Comparison of ENCODE assay signal across 36 cellular contexts in the genomic region with DNA sequence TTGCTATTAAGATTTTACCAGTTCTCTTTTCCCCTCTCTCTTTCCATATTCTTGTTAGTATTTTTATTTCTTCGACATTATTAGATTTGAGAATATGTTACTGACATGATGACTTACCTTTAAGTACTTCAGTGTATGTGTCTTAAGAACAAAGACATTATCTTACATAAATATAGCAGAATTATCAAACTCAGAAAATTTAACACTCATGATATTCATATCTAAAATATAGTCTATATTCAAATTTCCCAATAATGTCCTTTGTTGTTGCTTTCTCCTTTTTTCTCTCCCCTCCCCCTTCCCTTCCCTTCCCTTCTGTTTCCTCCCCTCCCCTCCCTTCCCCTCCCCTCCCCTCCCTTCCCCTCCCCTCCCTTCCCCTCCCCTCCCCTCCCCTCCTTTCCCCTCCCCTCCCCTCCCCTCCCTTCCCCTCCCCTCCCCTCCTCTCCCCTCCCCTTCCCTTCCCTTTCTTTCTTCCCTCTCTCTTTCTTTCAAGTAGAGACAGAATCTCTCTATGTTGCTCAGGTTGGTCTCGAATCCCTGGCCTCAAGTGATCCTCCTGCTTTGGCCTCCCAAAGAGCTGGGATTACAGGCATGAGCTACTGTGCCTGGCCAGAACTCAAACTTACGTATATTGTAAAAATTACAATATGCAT. TPM values are rescaled to one million over a fixed set of nuclear protein-coding genes. Genes with fewer than 3 reads are reported as not detected.
A peak's percentile ranks its signal among the peaks of the same experiment; 100 is the strongest.
DNase-seq lines count a peak whose midpoint lies in the region; ATAC-seq, FAIRE-seq and TF ChIP-seq lines count a peak whose summit lies in the region.
"Had no signal": no experiment of that assay in that cellular context is flagged by ENCODE, and none has a peak within 500 bp of the region (broad histone marks: within the 10 kb centered on the region; RNA-seq: fewer than 3 reads in every experiment).

No MANE protein-coding gene starts in this region.

- H3K79me2 ChIP-seq in HepG2 (ENCODE audit: insufficient read depth, low read length) (no peaks in the 10 kb centered on the region), K562 (ENCODE audit: control insufficient read depth, insufficient read depth, low read length) (no peaks in the 10 kb centered on the region)

- no peaks in the 10 kb centered on the region for H3K9me3 ChIP-seq in HepG2 (ENCODE audit: low read length)
- no peaks in the 10 kb centered on the region for H3K9me3 ChIP-seq in right lobe of liver
- no peaks in the 10 kb centered on the region for H3K9me3 ChIP-seq in K562 (replicated peaks; ENCODE audit: control insufficient read depth, insufficient read depth, low read depth, low read length)
- H3K9me3 ChIP-seq: A549, BE2C, Caco-2 had no signal

- H4K20me1 ChIP-seq in HepG2 (ENCODE audit: insufficient read depth, low read length) (no peaks in the 10 kb centered on the region; the same call in 1 of the 2 replicates), K562 (replicated peaks; ENCODE audit: control insufficient read depth, insufficient read depth, low read length) (no peaks in the 10 kb centered on the region)
- H4K20me1 ChIP-seq: BLaER1; BLaER1 treated with 17β-estradiol and CSF1 and Interleukin-3, amounts not matched to agents 10 nM and 100 nM had no signal

- TF ChIP-seq EP300 in HepG2 (IDR thresholded peaks at IDR 0.05; ENCODE audit: low read depth in 2 of 2, low read length in 2 of 2) (no peak), HepG2 (CRISPR knock-in tag; IDR thresholded peaks at IDR 0.05; ENCODE audit: borderline replicate concordance) (no peak), K562 (IDR thresholded peaks at IDR 0.05; ENCODE audit: low read length) (no peak)

- H3K9ac ChIP-seq in HepG2 (ENCODE audit: insufficient read depth, low read depth, low read length) (no peak overlapping the region), K562 (ENCODE audit: insufficient read depth in 1 of 2, low read depth in 2 of 2, low read length in 2 of 2) (no peak overlapping the region)
- H3K9ac ChIP-seq: BLaER1; BLaER1 treated with 17β-estradiol and CSF1 and Interleukin-3, amounts not matched to agents 10 nM and 100 nM had no signal

- peak; percentile 38 for DNase-seq in activated CD4-positive, alpha-beta T cell treated with anti-CD3 and anti-CD28 coated beads, Interleukin-2, amount 10 ng/mL, durations not matched to agents 24 days and 14 days
- no peak for DNase-seq in activated CD4-positive, alpha-beta T cell treated with anti-CD3 and anti-CD28 coated beads for 4 hours
- DNase-seq in activated naive CD4-positive, alpha-beta T cell treated with Interleukin-2 at 50 U/mL for 16 hours: no peak
- DNase-seq in HepG2 (ENCODE audit: low spot score) (no peak), right lobe of liver (no peak), K562 (ENCODE audit: extremely low read depth in 1 of 4, low spot score in 3 of 4) (no peak), NCI-H526 treated with DMSO at 0.1 percent for 48 hours (lab: John Stamatoyannopoulos, UW) (no peak)
- DNase-seq: 8988T; ACHN; AML-193; BE2C; C1 segment of cervical spinal cord; Caco-2; Calu3; CD4-positive, alpha-beta memory T cell; CD4-positive, alpha-beta T cell; CD4-positive, CD25-positive, alpha-beta regulatory T cell; CD8-positive, alpha-beta memory T cell; CD8-positive, alpha-beta T cell; COR-L47; DMS 273 treated with DMSO at 0.1 percent for 48 hours; DMS153; DMS53; DMS79; DMS79 treated with DMSO at 0.1 percent for 48 hours; DND-41; EL had no signal

- H3K27me3 Mint-ChIP-seq in activated CD4-positive, alpha-beta T cell treated with anti-CD3 and anti-CD28 coated beads, Interleukin-2, amount 10 ng/mL, durations not matched to agents 24 days and 14 days: peaks cover 26% of the 10 kb centered on the region
- H3K27me3 Mint-ChIP-seq in activated naive CD4-positive, alpha-beta T cell treated with anti-CD3 and anti-CD28 coated beads, Interleukin-2, amount 50 U/mL, for 24 hours: peaks cover 4% of the 10 kb centered on the region
- H3K27me3 Mint-ChIP-seq: B cell; CD4-positive, alpha-beta T cell had no signal

- H3K4me1 ChIP-seq in HepG2 (ENCODE audit: insufficient read depth, low read length) (no peaks in the 10 kb centered on the region), right lobe of liver (no peaks in the 10 kb centered on the region), K562 (replicated peaks in 1 of 2; ENCODE audit: control insufficient read depth in 2 of 2, insufficient read depth in 2 of 2, low read length in 2 of 2) (peaks cover 0 to 12% of the 10 kb centered on the region in 2 experiments; a peak in 4 of 5 replicates)
- H3K4me1 ChIP-seq: A549, BE2C, Caco-2 had no signal

- no peak for TF ChIP-seq POLR2A in HepG2 (IDR thresholded peaks at IDR 0.05; ENCODE audit: insufficient read depth in 1 of 2, low read depth in 2 of 2, low read length in 2 of 2)
- TF ChIP-seq POLR2A in right lobe of liver (IDR thresholded peaks at IDR 0.05): no peak
- no peak for TF ChIP-seq POLR2A in K562 (conservative IDR thresholded peaks at IDR 0.05)

- in situ Hi-C loops in HepG2 (cut with HindIII; ENCODE audit: extremely low pct_ligation_motif_present, low pct_unique_long_range_greater_than_20kb): no loop called here
- in situ Hi-C loops in K562 (cut with MboI): no loop called here

- BruUV-seq in HepG2 (replicated peaks; lab: Mats Ljungman, UMichigan) (no TSS peak), K562 (replicated peaks; lab: Mats Ljungman, UMichigan) (no TSS peak)

- no peak for TF ChIP-seq RAD21 in HepG2 (CRISPR knock-in tag; IDR thresholded peaks at IDR 0.05)
- no peak for TF ChIP-seq RAD21 in K562 (CRISPR knock-in tag; conservative IDR thresholded peaks at IDR 0.05 in 1 of 2, IDR thresholded peaks at IDR 0.05 in 1 of 2)

- no peak for TF ChIP-seq CTCF in HepG2 (CRISPR knock-in tag; IDR thresholded peaks at IDR 0.05)
- no peak for TF ChIP-seq CTCF in right lobe of liver (IDR thresholded peaks at IDR 0.05)
- no peak for TF ChIP-seq CTCF in K562 (IDR thresholded peaks at IDR 0.05 in 2 of 3, conservative IDR thresholded peaks at IDR 0.05 in 1 of 3; ENCODE audit: insufficient read depth in 2 of 3, low read depth in 1 of 3, low read length in 3 of 3)

- H3K36me3 Mint-ChIP-seq in activated CD4-positive, alpha-beta T cell treated with anti-CD3 and anti-CD28 coated beads, Interleukin-2, amount 10 ng/mL, durations not matched to agents 24 days and 14 days (ENCODE audit: low read depth): peaks cover 5% of the 10 kb centered on the region
- peaks cover 4% of the 10 kb centered on the region for H3K36me3 Mint-ChIP-seq in activated naive CD4-positive, alpha-beta T cell treated with anti-CD3 and anti-CD28 coated beads, Interleukin-2, amount 50 U/mL, for 24 hours
- H3K36me3 Mint-ChIP-seq: CD14-positive monocyte; CD4-positive, CD25-positive, alpha-beta regulatory T cell; CD8-positive, alpha-beta T cell had no signal

- H3K27ac Mint-ChIP-seq in activated CD4-positive, alpha-beta T cell treated with anti-CD3 and anti-CD28 coated beads, Interleukin-2, amount 10 ng/mL, durations not matched to agents 24 days and 14 days: no peak overlapping the region
- H3K27ac Mint-ChIP-seq in activated naive CD4-positive, alpha-beta T cell treated with anti-CD3 and anti-CD28 coated beads, Interleukin-2, amount 50 U/mL, for 24 hours: peak overlapping the region; percentile 65
- H3K27ac Mint-ChIP-seq: B cell; CD14-positive monocyte; CD4-positive, alpha-beta T cell; CD8-positive, alpha-beta T cell had no signal

- H3K4me1 Mint-ChIP-seq in activated CD4-positive, alpha-beta T cell treated with anti-CD3 and anti-CD28 coated beads, Interleukin-2, amount 10 ng/mL, durations not matched to agents 24 days and 14 days: peaks cover 10% of the 10 kb centered on the region
- H3K4me1 Mint-ChIP-seq in activated naive CD4-positive, alpha-beta T cell treated with anti-CD3 and anti-CD28 coated beads, Interleukin-2, amount 50 U/mL, for 24 hours: peaks cover 14% of the 10 kb centered on the region

- H3K36me3 ChIP-seq in HepG2 (replicated peaks in 1 of 2; ENCODE audit: control insufficient read depth in 1 of 2, insufficient read depth in 2 of 2, low read length in 2 of 2) (no peaks in the 10 kb centered on the region), right lobe of liver (no peaks in the 10 kb centered on the region), K562 (ENCODE audit: control insufficient read depth, insufficient read depth, low read length) (no peaks in the 10 kb centered on the region)
- H3K36me3 ChIP-seq: BE2C; BLaER1; BLaER1 treated with 17β-estradiol and CSF1 and Interleukin-3, amounts not matched to agents 10 nM and 100 nM had no signal

- H2AFZ ChIP-seq in HepG2 (ENCODE audit: low read length) (no peak overlapping the region), K562 (ENCODE audit: low read depth, low read length) (no peak overlapping the region)

- intact Hi-C loops in activated CD4-positive, alpha-beta T cell treated with anti-CD3 and anti-CD28 coated beads, Interleukin-2, amount 10 ng/mL, durations not matched to agents 24 days and 14 days (cut with micrococcal nuclease): no loop called here
- intact Hi-C loops in HepG2 (cut with micrococcal nuclease; ENCODE audit: unreplicated experiment) (no loop called here), right lobe of liver (cut with DNase I) (no loop called here), K562 (cut with micrococcal nuclease) (no loop called here)

- H3K4me3 Mint-ChIP-seq in activated CD4-positive, alpha-beta T cell treated with anti-CD3 and anti-CD28 coated beads, Interleukin-2, amount 10 ng/mL, durations not matched to agents 24 days and 14 days: no peak overlapping the region
- H3K4me3 Mint-ChIP-seq in activated naive CD4-positive, alpha-beta T cell treated with anti-CD3 and anti-CD28 coated beads, Interleukin-2, amount 50 U/mL, for 24 hours: no peak overlapping the region
- H3K4me3 Mint-ChIP-seq: B cell; CD14-positive monocyte; CD4-positive, alpha-beta memory T cell; CD4-positive, alpha-beta T cell; CD4-positive, CD25-positive, alpha-beta regulatory T cell; CD8-positive, alpha-beta memory T cell; CD8-positive, alpha-beta T cell had no signal

- H3K4me2 ChIP-seq in HepG2 (ENCODE audit: low read depth, low read length) (no peak overlapping the region), K562 (ENCODE audit: insufficient read depth, low read length) (no peak overlapping the region)
- H3K4me2 ChIP-seq: A549; BLaER1; BLaER1 treated with 17β-estradiol and CSF1 and Interleukin-3, amounts not matched to agents 10 nM and 100 nM had no signal

- H3K27ac ChIP-seq in HepG2 (ENCODE audit: extremely low read length, insufficient read depth, low read length): no peak overlapping the region
- no peak overlapping the region for H3K27ac ChIP-seq in right lobe of liver
- H3K27ac ChIP-seq in K562 (ENCODE audit: extremely low read depth, low read depth, low read length): no peak overlapping the region
- H3K27ac ChIP-seq: 22Rv1; A549; BLaER1; BLaER1 treated with 17β-estradiol and CSF1 and Interleukin-3, amounts not matched to agents 10 nM and 100 nM; C4-2B had no signal

- POLR2A ChIA-PET in HepG2 (lab: Yijun Ruan, JAX) (no interaction called here), K562 (lab: Yijun Ruan, JAX) (no interaction called here)

- WGBS in HepG2 (ENCODE audit: low lambda C conversion rate): 25% methylated on average over 3 of the region's 3 CpGs
- WGBS in right lobe of liver (ENCODE audit: insufficient coverage, low coverage, low lambda C conversion rate, missing lambda C conversion rate): 84% methylated on average over 3 of the region's 3 CpGs
- 34% methylated on average over 3 of the region's 3 CpGs for WGBS in K562 (ENCODE audit: insufficient coverage, low coverage, missing lambda C conversion rate)

- no peaks in the 10 kb centered on the region for H3K9me1 ChIP-seq in K562 (ENCODE audit: control insufficient read depth, insufficient read depth, low read length)

- H3K4me3 ChIP-seq in HepG2 (replicated peaks in 1 of 3; ENCODE audit: insufficient read depth in 1 of 3, low read depth in 2 of 3, low read length in 3 of 3): no peak overlapping the region
- H3K4me3 ChIP-seq in right lobe of liver: no peak overlapping the region
- no peak overlapping the region for H3K4me3 ChIP-seq in K562
- H3K4me3 ChIP-seq: A549; BLaER1; BLaER1 treated with 17β-estradiol and CSF1 and Interleukin-3, amounts not matched to agents 10 nM and 100 nM had no signal

- ATAC-seq in HepG2 (no peak), right lobe of liver (no peak), K562 (no peak)
- ATAC-seq: A549; CD8-positive, alpha-beta T cell had no signal

- H3K27me3 ChIP-seq in HepG2 (ENCODE audit: control insufficient read depth in 1 of 2, insufficient read depth in 2 of 2, low read length in 2 of 2) (no peaks in the 10 kb centered on the region), right lobe of liver (no peaks in the 10 kb centered on the region), K562 (ENCODE audit: control insufficient read depth in 2 of 2, insufficient read depth in 2 of 2, low read length in 2 of 2) (peaks cover 0 to 11% of the 10 kb centered on the region in 2 experiments; a peak in 3 of 5 replicates)
- H3K27me3 ChIP-seq: BE2C had no signal

- FAIRE-seq in HepG2 (lab: Jason Lieb, UNC): no peak
- FAIRE-seq in K562 (lab: Jason Lieb, UNC): no peak
- FAIRE-seq: A549, D721Med had no signal

- peaks cover 3% of the 10 kb centered on the region for H3K9me3 Mint-ChIP-seq in activated CD4-positive, alpha-beta T cell treated with anti-CD3 and anti-CD28 coated beads, Interleukin-2, amount 10 ng/mL, durations not matched to agents 24 days and 14 days
- H3K9me3 Mint-ChIP-seq in activated naive CD4-positive, alpha-beta T cell treated with anti-CD3 and anti-CD28 coated beads, Interleukin-2, amount 50 U/mL, for 24 hours: no peaks in the 10 kb centered on the region

- CTCF ChIA-PET in HepG2 (lab: Yijun Ruan, JAX; ENCODE audit: low intra/inter-chr PET ratio, low total read pairs): no interaction called here
- CTCF ChIA-PET in K562 (lab: Yijun Ruan, JAX; ENCODE audit: low intra/inter-chr PET ratio): no interaction called here

RNA-seq across cellular contexts. Expression of gene RSPH3, which starts 56.5 kb away (rescaled TPM):
- total RNA-seq in activated CD4-positive, alpha-beta T cell treated with anti-CD3 and anti-CD28 coated beads, Interleukin-2, amount 10 ng/mL, durations not matched to agents 24 days and 14 days: 4.7 and 5.1 TPM in 2 replicates
- 3.5 and 4.4 TPM in 2 replicates for total RNA-seq in HepG2 (2016; rRNA removed; fragmentation: Illumina TruSeq; extraction: Trizol)
- total RNA-seq in HepG2 (2016; cell fraction: cytosol; rRNA removed; fragmentation: Illumina TruSeq; extraction: Trizol; ENCODE audit: low read depth): 1.0 and 1.6 TPM in 2 replicates
- 3.3 and 3.7 TPM in 2 replicates for total RNA-seq in HepG2 (2016; cell fraction: insoluble cytoplasmic fraction; rRNA removed; fragmentation: Illumina TruSeq; extraction: Trizol)
- 1.7 and 1.8 TPM in 2 replicates for total RNA-seq in HepG2 (2016; cell fraction: membrane; rRNA removed; fragmentation: Illumina TruSeq; extraction: Trizol)
- 2.4 and 3.2 TPM in 2 replicates for total RNA-seq in HepG2 (2016; cell fraction: nucleus; rRNA removed; fragmentation: Illumina TruSeq; extraction: Trizol)
- polyA plus RNA-seq in HepG2 (2011; rRNA removed): 1.3 and 1.4 TPM in 2 replicates
- 0.91 and 1.00 TPM in 2 replicates for polyA plus RNA-seq in HepG2 (2011; cell fraction: cytosol; rRNA removed)
- 2.0 and 2.5 TPM in 2 replicates for polyA plus RNA-seq in HepG2 (2011; cell fraction: nucleus; rRNA removed)
- 2.3 and 2.5 TPM in 2 replicates for polyA plus RNA-seq in HepG2 (2012)
- polyA plus RNA-seq in HepG2 (2016; cell fraction: cytosol; fragmentation: Illumina TruSeq; extraction: Trizol; ENCODE audit: low read depth): 1.3 and 1.4 TPM in 2 replicates
- polyA plus RNA-seq in HepG2 (2016; cell fraction: insoluble cytoplasmic fraction; fragmentation: Illumina TruSeq; extraction: Trizol; ENCODE audit: low read depth): 3.6 and 4.2 TPM in 2 replicates
- polyA plus RNA-seq in HepG2 (2016; cell fraction: membrane; fragmentation: Illumina TruSeq; extraction: Trizol; ENCODE audit: low read depth): 1.8 and 1.9 TPM in 2 replicates
- polyA plus RNA-seq in HepG2 (2016; cell fraction: nucleus; fragmentation: Illumina TruSeq; extraction: Trizol; ENCODE audit: insufficient read depth, low read depth): 3.4 and 3.6 TPM in 2 replicates
- polyA minus RNA-seq in HepG2 (2011; rRNA and poly(A)+ RNA removed; ENCODE audit: low replicate concordance): 2.0 and 3.5 TPM in 2 replicates
- 3.0 and 3.6 TPM in 2 replicates for polyA minus RNA-seq in HepG2 (2011; cell fraction: cytosol; rRNA and poly(A)+ RNA removed)
- 3.2 and 3.9 TPM in 2 replicates for polyA minus RNA-seq in HepG2 (2011; cell fraction: nucleus; rRNA and poly(A)+ RNA removed)
- total RNA-seq in right lobe of liver: 1 to 10 TPM; 3.1 to 6.5 (median 3.6) TPM
- 1.7 TPM in 2 replicates for total RNA-seq in K562 (2011; cell fraction: chromatin; rRNA removed; ENCODE audit: low replicate concordance)
- total RNA-seq in K562 (2011; cell fraction: nucleolus; rRNA removed): 0.79 and 0.83 TPM in 2 replicates
- total RNA-seq in K562 (2011; cell fraction: nucleoplasm; rRNA removed): 0.88 and 5.3 TPM in 2 replicates
- total RNA-seq in K562 (2014; rRNA removed): 1.6 and 1.7 TPM in 2 replicates
- total RNA-seq in K562 (2014; rRNA removed; fragmentation: Illumina TruSeq; extraction: Trizol): 1.8 and 1.9 TPM in 2 replicates
- 2.0 and 2.3 TPM in 2 replicates for total RNA-seq in K562 (2015; rRNA removed; fragmentation: Illumina TruSeq; extraction: Trizol)
- 2.6 and 2.9 TPM in 2 replicates for total RNA-seq in K562 (2021)
- polyA plus RNA-seq in K562 (2011; rRNA removed): 1.2 and 1.3 TPM in 2 replicates
- polyA plus RNA-seq in K562 (2011; cell fraction: cytosol; rRNA removed): 0.60 and 1.4 TPM in 2 replicates
- 0.80 and 1.8 TPM in 2 replicates for polyA plus RNA-seq in K562 (2011; cell fraction: nucleus; rRNA removed)
- polyA plus RNA-seq in K562 (2012): 2.9 and 4.4 TPM in 2 replicates
- polyA plus RNA-seq in K562 (2014; fragmentation: Illumina TruSeq; extraction: Trizol): 1.3 and 2.1 TPM in 2 replicates
- polyA plus RNA-seq in K562 (2014; fragmentation: Nextera tagmentation; extraction: Ambion mirVana): under 1 TPM; 0.52 to 0.68 TPM
- 1.3 and 1.5 TPM in 2 replicates for polyA plus RNA-seq in K562 (2014; rRNA removed)
- polyA minus RNA-seq in K562 (2011; rRNA and poly(A)+ RNA removed): 2.1 and 3.6 TPM in 2 replicates
- polyA minus RNA-seq in K562 (2011; cell fraction: cytosol; rRNA and poly(A)+ RNA removed): 2.0 TPM in 2 replicates
- polyA minus RNA-seq in K562 (2011; cell fraction: nucleus; rRNA and poly(A)+ RNA removed): 0.78 and 1.1 TPM in 2 replicates
